1 cellular context compared by ENCODE assay signal in genomic region chr17:74336307-74336706, GRCh38.
TF ChIP-seq lines count a peak whose summit lies in the region.

No MANE protein-coding gene starts in this region.

TF ChIP-seq in HepG2, 621 proteins besides CTCF, POLR2A, EP300 and RAD21:
- TF ChIP-seq CREB1 (IDR thresholded peaks at IDR 0.05) (peak; percentile 55; the same call in 1 of the 2 replicates), CREB1 (CRISPR knock-in tag; IDR thresholded peaks at IDR 0.05) (no peak), ZSCAN22 (CRISPR knock-in tag; IDR thresholded peaks at IDR 0.05) (no peak)
